Comparison of ENCODE assay signal across 29 cellular contexts in the genomic region with DNA sequence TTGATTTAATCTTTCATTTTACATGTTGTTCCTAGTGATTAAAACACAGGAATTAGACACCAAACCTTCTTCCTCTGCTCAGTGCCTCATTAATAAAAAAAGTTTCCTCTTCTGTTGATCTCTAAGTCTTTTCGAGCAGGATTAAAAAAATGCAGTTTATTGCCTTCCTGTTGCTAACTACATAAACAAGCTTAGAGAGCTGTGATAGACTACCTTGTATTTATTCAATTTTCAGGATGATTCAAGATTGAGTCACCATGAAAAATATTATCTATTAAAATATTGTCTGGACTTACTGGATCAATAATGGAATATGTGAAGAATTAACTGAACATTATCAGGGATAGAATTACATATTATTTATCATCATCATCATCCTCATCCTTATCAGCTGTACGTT.
DNase-seq lines count a peak whose midpoint lies in the region; ATAC-seq and TF ChIP-seq lines count a peak whose summit lies in the region.
"Had no signal": no experiment of that assay in that cellular context is flagged by ENCODE, and none has a peak within 500 bp of the region (broad histone marks: within the 10 kb centered on the region; RNA-seq: fewer than 3 reads in every experiment).

No MANE protein-coding gene starts in this region.

- CTCF ChIA-PET in A673 (lab: Charles Lee) = no interaction called here
- CTCF ChIA-PET in PC-3 (lab: Charles Lee) = no interaction called here

- BruUV-seq in A673 (replicated peaks; lab: Mats Ljungman, UMichigan) (no TSS peak), PC-3 (replicated peaks; lab: Mats Ljungman, UMichigan) (no TSS peak)

- H3F3A ChIP-seq in PC-3 (ENCODE audit: low read length, unreplicated experiment) = no peaks in the 10 kb centered on the region

- H3K27ac ChIP-seq in A673 (ENCODE audit: low read depth, low read length, poor library complexity, severe bottlenecking) = no peak overlapping the region
- peak overlapping the region; percentile 23; the same call in 1 of the 2 replicates for H3K27ac ChIP-seq in PC-3 (ENCODE audit: low read length)
- H3K27ac ChIP-seq: 22Rv1; A549; BLaER1; BLaER1 treated with 17β-estradiol and CSF1 and Interleukin-3, amounts not matched to agents 10 nM and 100 nM; C4-2B had no signal

- H3K9me2 ChIP-seq in PC-3 (replicated peaks; ENCODE audit: low read length) = no peaks in the 10 kb centered on the region

- no peak overlapping the region for H3K9ac ChIP-seq in PC-3 (ENCODE audit: low read length)
- H3K9ac ChIP-seq: BLaER1; BLaER1 treated with 17β-estradiol and CSF1 and Interleukin-3, amounts not matched to agents 10 nM and 100 nM had no signal

- H3K4me2 ChIP-seq in PC-3 (ENCODE audit: low read length) = 0 out of 2 replicates have a peak overlapping the region, but pooled peaks have one; percentile 7
- H3K4me2 ChIP-seq: A549; BLaER1; BLaER1 treated with 17β-estradiol and CSF1 and Interleukin-3, amounts not matched to agents 10 nM and 100 nM had no signal

- H3K9me3 ChIP-seq in A673 (ENCODE audit: low read depth, low read length, poor library complexity, severe bottlenecking) = no peaks in the 10 kb centered on the region
- no peaks in the 10 kb centered on the region for H3K9me3 ChIP-seq in PC-3 (ENCODE audit: low read length)
- H3K9me3 ChIP-seq: A549; BE2C; BLaER1; BLaER1 treated with 17β-estradiol and CSF1 and Interleukin-3, amounts not matched to agents 10 nM and 100 nM; Caco-2 had no signal

- H3K27me3 ChIP-seq in A673 (replicated peaks; ENCODE audit: insufficient read depth, low read depth, low read length, poor library complexity) (no peaks in the 10 kb centered on the region), PC-3 (ENCODE audit: low read length) (no peaks in the 10 kb centered on the region)
- H3K27me3 ChIP-seq: BE2C; BLaER1; BLaER1 treated with 17β-estradiol and CSF1 and Interleukin-3, amounts not matched to agents 10 nM and 100 nM had no signal

- no peaks in the 10 kb centered on the region for H4K20me1 ChIP-seq in PC-3 (ENCODE audit: low read length)
- H4K20me1 ChIP-seq: BLaER1; BLaER1 treated with 17β-estradiol and CSF1 and Interleukin-3, amounts not matched to agents 10 nM and 100 nM had no signal

- peak; percentile 94 for ATAC-seq in PC-3
- ATAC-seq: A549; CD8-positive, alpha-beta T cell had no signal

- TF ChIP-seq CTCF in A673 (conservative IDR thresholded peaks at IDR 0.05; ENCODE audit: low read depth, low read length) = no peak
- no peak for TF ChIP-seq CTCF in PC-3 (conservative IDR thresholded peaks at IDR 0.05; ENCODE audit: low read depth, low read length)

- no peaks in the 10 kb centered on the region for H3K79me2 ChIP-seq in PC-3 (ENCODE audit: low read length)

- no peaks in the 10 kb centered on the region for H3K4me1 ChIP-seq in A673 (ENCODE audit: insufficient read depth, low read length, poor library complexity, severe bottlenecking)
- peaks cover 7% of the 10 kb centered on the region; the same call in 1 of the 2 replicates for H3K4me1 ChIP-seq in PC-3 (ENCODE audit: insufficient read depth, low read length)
- H3K4me1 ChIP-seq: A549; BE2C; BLaER1; BLaER1 treated with 17β-estradiol and CSF1 and Interleukin-3, amounts not matched to agents 10 nM and 100 nM; Caco-2 had no signal

- POLR2A ChIA-PET in A673 (lab: Charles Lee; ENCODE audit: low non-redundant PET) (no interaction called here), PC-3 (lab: Charles Lee; ENCODE audit: unreplicated experiment) (interaction anchor here (0.7 kb wide), 1 partner anchor 25 kb away, joined by 4 read pairs; no protein-coding TSS in a partner anchor)

- H2AFZ ChIP-seq in PC-3 (ENCODE audit: low read length) = no peak overlapping the region

- intact Hi-C loops in A673 (cut with micrococcal nuclease; ENCODE audit: unreplicated experiment) (no loop called here), PC-3 (cut with micrococcal nuclease) (no loop called here), cardiac septum (cut with DNase I) (no loop called here)

- H3K36me3 ChIP-seq in A673 (ENCODE audit: insufficient read depth, low read length, poor library complexity, severe bottlenecking) (no peaks in the 10 kb centered on the region), PC-3 (ENCODE audit: low read depth, low read length) (no peaks in the 10 kb centered on the region)
- H3K36me3 ChIP-seq: BE2C; BLaER1; BLaER1 treated with 17β-estradiol and CSF1 and Interleukin-3, amounts not matched to agents 10 nM and 100 nM had no signal

- H3K4me3 ChIP-seq in A673 (ENCODE audit: low read depth, low read length, poor library complexity, severe bottlenecking) = no peak overlapping the region
- H3K4me3 ChIP-seq in PC-3 (ENCODE audit: low read length) = no peak overlapping the region
- H3K4me3 ChIP-seq: A549; BLaER1; BLaER1 treated with 17β-estradiol and CSF1 and Interleukin-3, amounts not matched to agents 10 nM and 100 nM had no signal

- DNase-seq in A673 (ENCODE audit: low spot score) (peak; percentile 6), PC-3 (peak; percentile 55), HK-2 (ENCODE audit: unreplicated experiment) (no peak), cardiac septum (ENCODE audit: low spot score) (no peak)
- DNase-seq: 8988T; ACHN; AML-193; BE2C; C1 segment of cervical spinal cord; Caco-2; Calu3; CD4-positive, alpha-beta memory T cell; CD4-positive, alpha-beta T cell; CD4-positive, CD25-positive, alpha-beta regulatory T cell; CD8-positive, alpha-beta memory T cell; CD8-positive, alpha-beta T cell; COR-L47; DMS 273 treated with DMSO at 0.1 percent for 48 hours; DMS153; DMS53; DMS79; DMS79 treated with DMSO at 0.1 percent for 48 hours; DND-41; EL had no signal

Comparison
In these comparisons a context has a peak if more than half of its experiments do, and no peak if none do; other contexts are left out.
1. DNase-seq: peak in A673 (single experiment) and PC-3 (single experiment); none in HK-2 (single experiment) and cardiac septum (single experiment).